Comparison of ENCODE assay signal across 8 cellular contexts in genomic region chr12:27779837-27780611, GRCh38. TPM values are rescaled to one million over a fixed set of nuclear protein-coding genes. Genes with fewer than 3 reads are reported as not detected.
DNase-seq lines count a peak whose midpoint lies in the region; ATAC-seq and TF ChIP-seq lines count a peak whose summit lies in the region.

Gene KLHL42, plus strand, starts transcription at chr12:27780233. Its CDS starts 98 bp downstream, at chr12:27780331.
Gene MANSC4, minus strand, starts transcription at chr12:27780236. Its CDS starts 8,960 bp downstream, at chr12:27771276.

- peak within 1 kb of the TSS; percentile 78 to 95 for H2BK12ac ChIP-seq in mesenchymal stem cell (ENCODE audit: low read length in 2 of 2)

- no peak for TF ChIP-seq CTCF in BJ (IDR thresholded peaks at IDR 0.05; ENCODE audit: insufficient read depth, low read depth, low read length)

- H3K27me3 ChIP-seq in BJ (ENCODE audit: control insufficient read depth, insufficient read depth, low read length), result no peaks in the 10 kb centered on the region
- no peaks in the 10 kb centered on the region for H3K27me3 ChIP-seq in effector memory CD4-positive, alpha-beta T cell (replicated peaks; ENCODE audit: control insufficient read depth, insufficient read depth, low read length, poor library complexity, severe bottlenecking)
- no peaks in the 10 kb centered on the region for H3K27me3 ChIP-seq in mesenchymal stem cell (ENCODE audit: control insufficient read depth in 1 of 2, insufficient read depth in 1 of 2, low read length in 2 of 2)

- peaks cover 34% of the 10 kb centered on the region for H3K4me1 Mint-ChIP-seq in activated CD8-positive, alpha-beta T cell treated with anti-CD3 and anti-CD28 coated beads, Interleukin-2, amount 10 ng/mL, durations not matched to agents 7 days and 5 days (ENCODE audit: low read depth)

- H3K27ac Mint-ChIP-seq in activated CD8-positive, alpha-beta T cell treated with anti-CD3 and anti-CD28 coated beads, Interleukin-2, amount 10 ng/mL, durations not matched to agents 7 days and 5 days, result peak within 1 kb of the TSS; percentile 86

- peaks cover 26% of the 10 kb centered on the region for H3K36me3 Mint-ChIP-seq in activated CD8-positive, alpha-beta T cell treated with anti-CD3 and anti-CD28 coated beads, Interleukin-2, amount 10 ng/mL, durations not matched to agents 7 days and 5 days (ENCODE audit: low read depth)

- peak; percentile 19 for DNase-seq in BJ (ENCODE audit: low read depth)
- peak; percentile 71 for DNase-seq in NCI-H748 (lab: John Stamatoyannopoulos, UW; ENCODE audit: unreplicated experiment)
- peak; percentile 77 for DNase-seq in activated CD8-positive, alpha-beta T cell treated with anti-CD3 and anti-CD28 coated beads, Interleukin-2, amount 10 ng/mL, durations not matched to agents 7 days and 5 days
- DNase-seq in effector memory CD4-positive, alpha-beta T cell, result peak; percentile 35 to 46 (median 42)
- peak; percentile 76 for DNase-seq in mesenchymal stem cell
- DNase-seq in stimulated activated CD8-positive, alpha-beta memory T cell treated with anti-CD3 and anti-CD28 coated beads, Interleukin-12 subunit alpha, Interleukin-12 subunit beta, amount 100 ng/mL, for 24 hours (ENCODE audit: extremely low read depth), result peak; percentile 17

- H3K27me3 Mint-ChIP-seq in activated CD8-positive, alpha-beta T cell treated with anti-CD3 and anti-CD28 coated beads, Interleukin-2, amount 10 ng/mL, durations not matched to agents 7 days and 5 days (ENCODE audit: low read depth), result peaks cover 7% of the 10 kb centered on the region

- H3K4me3 ChIP-seq in BJ (ENCODE audit: low read depth, low read length), result peak within 1 kb of the TSS; percentile 78
- peak within 1 kb of the TSS; percentile 78 for H3K4me3 ChIP-seq in effector memory CD4-positive, alpha-beta T cell (ENCODE audit: insufficient read depth, low read depth, low read length, poor library complexity, severe bottlenecking)
- peak within 1 kb of the TSS; percentile 82 to 96 for H3K4me3 ChIP-seq in mesenchymal stem cell (ENCODE audit: insufficient read depth in 1 of 2, low read depth in 1 of 2, low read length in 2 of 2)

- H3K23ac ChIP-seq in mesenchymal stem cell (ENCODE audit: low read length in 2 of 2), result peak within 1 kb of the TSS in 1 of 2 experiments; percentile 98

- peak; percentile 78 for ATAC-seq in HG03342 (IDR thresholded peaks at IDR 0.05; ENCODE audit: unreplicated experiment)
- peak; percentile 90 for ATAC-seq in activated CD8-positive, alpha-beta T cell treated with anti-CD3 and anti-CD28 coated beads, Interleukin-2, amount 10 ng/mL, durations not matched to agents 7 days and 5 days

- H3K36me3 ChIP-seq in BJ (ENCODE audit: control insufficient read depth, insufficient read depth, low read length) (no peaks in the 10 kb centered on the region), mesenchymal stem cell (ENCODE audit: control insufficient read depth in 1 of 2, insufficient read depth in 2 of 2, low read depth in 1 of 2, low read length in 2 of 2) (peaks cover 0 to 9% of the 10 kb centered on the region in 2 experiments)
- no peaks in the 10 kb centered on the region for H3K36me3 ChIP-seq in effector memory CD4-positive, alpha-beta T cell (ENCODE audit: control insufficient read depth, insufficient read depth, low read length)

- no peaks in the 10 kb centered on the region for H3K9me3 Mint-ChIP-seq in activated CD8-positive, alpha-beta T cell treated with anti-CD3 and anti-CD28 coated beads, Interleukin-2, amount 10 ng/mL, durations not matched to agents 7 days and 5 days (ENCODE audit: insufficient read depth)

- POLR2A ChIA-PET in BJ (lab: Charles Lee), result interaction anchor here (0.6 kb wide), 1 partner anchor 20 kb away, joined by 11 read pairs; no protein-coding TSS in a partner anchor
- POLR2A ChIA-PET in activated CD8-positive, alpha-beta T cell treated with anti-CD3 and anti-CD28 coated beads, Interleukin-2, amount 10 ng/mL, durations not matched to agents 7 days and 5 days (lab: Charles Lee), result interaction anchor here (0.5 to 1.8 kb wide), 10 partner anchors 11 to 342 kb away, joined by 3 to 10 read pairs (median 3); no protein-coding TSS in a partner anchor

- H3K4me2 ChIP-seq in mesenchymal stem cell (ENCODE audit: low read length, poor library complexity, severe bottlenecking), result peak within 1 kb of the TSS; percentile 89

- H3K4me3 Mint-ChIP-seq in activated CD8-positive, alpha-beta T cell treated with anti-CD3 and anti-CD28 coated beads, Interleukin-2, amount 10 ng/mL, durations not matched to agents 7 days and 5 days, result peak within 1 kb of the TSS; percentile 81

- peaks cover 17% of the 10 kb centered on the region for H3K4me1 ChIP-seq in effector memory CD4-positive, alpha-beta T cell (ENCODE audit: control insufficient read depth, insufficient read depth, low read length, poor library complexity, severe bottlenecking)
- H3K4me1 ChIP-seq in mesenchymal stem cell (ENCODE audit: control insufficient read depth, insufficient read depth, low read depth, low read length), result peaks cover 11% of the 10 kb centered on the region

- TF ChIP-seq POLR2A in GM19099 (IDR thresholded peaks at IDR 0.05; ENCODE audit: extremely low read depth, insufficient read length, low read depth), result peak; percentile 60

- peak within 1 kb of the TSS in 1 of 2 experiments; percentile 100 for H3K14ac ChIP-seq in mesenchymal stem cell (ENCODE audit: low read length in 2 of 2)

- WGBS in mesenchymal stem cell, result under 1% methylated on average over 81 of the region's 108 CpGs

- peak within 1 kb of the TSS; percentile 77 to 79 for H3K4ac ChIP-seq in mesenchymal stem cell (ENCODE audit: low read depth in 1 of 2, low read length in 2 of 2)

- H3K79me1 ChIP-seq in mesenchymal stem cell (replicated peaks; ENCODE audit: low read length, poor library complexity, severe bottlenecking), result peaks cover 5% of the 10 kb centered on the region

- peak within 1 kb of the TSS; percentile 90 for H3K9ac ChIP-seq in mesenchymal stem cell (ENCODE audit: low read length)

- H3K9me3 ChIP-seq in effector memory CD4-positive, alpha-beta T cell (ENCODE audit: control insufficient read depth, low read length), result no peaks in the 10 kb centered on the region
- H3K9me3 ChIP-seq in mesenchymal stem cell (ENCODE audit: control insufficient read depth, low read length), result no peaks in the 10 kb centered on the region

- no peak within 1 kb of the TSS for H2AK5ac ChIP-seq in mesenchymal stem cell (ENCODE audit: low read length, severe bottlenecking)

- peak within 1 kb of the TSS; percentile 43 to 99 for H3K18ac ChIP-seq in mesenchymal stem cell (ENCODE audit: low read depth in 1 of 2, low read length in 2 of 2)

- peak within 1 kb of the TSS; percentile 63 for H3K27ac ChIP-seq in effector memory CD4-positive, alpha-beta T cell (ENCODE audit: insufficient read depth, low read length, poor library complexity, severe bottlenecking)
- H3K27ac ChIP-seq in mesenchymal stem cell (ENCODE audit: low read length, poor library complexity, severe bottlenecking), result peak within 1 kb of the TSS; percentile 60

- H2BK120ac ChIP-seq in mesenchymal stem cell (ENCODE audit: low read depth, low read length), result peak within 1 kb of the TSS; percentile 99

- peak within 1 kb of the TSS; percentile 95 for H4K91ac ChIP-seq in mesenchymal stem cell (ENCODE audit: low read length)

- H4K8ac ChIP-seq in mesenchymal stem cell (ENCODE audit: low read length), result peak within 1 kb of the TSS; percentile 99

- peak within 1 kb of the TSS; percentile 74 for H2BK5ac ChIP-seq in mesenchymal stem cell (ENCODE audit: low read depth, low read length, poor library complexity, severe bottlenecking)

- H2AFZ ChIP-seq in mesenchymal stem cell (ENCODE audit: low read depth, low read length), result peak within 1 kb of the TSS; percentile 83

- CTCF ChIA-PET in BJ (lab: Yijun Ruan, JAX), result interaction anchor here (0.8 to 1.7 kb wide), 6 partner anchors 8 to 399 kb away, joined by 3 to 4 read pairs (median 3); no protein-coding TSS in a partner anchor
- CTCF ChIA-PET in activated CD8-positive, alpha-beta T cell treated with anti-CD3 and anti-CD28 coated beads, Interleukin-2, amount 10 ng/mL, durations not matched to agents 7 days and 5 days (lab: Charles Lee), result interaction anchor here (0.9 to 2.9 kb wide), 11 partner anchors 9 to 46 kb away, joined by 3 to 24 read pairs (median 4); no protein-coding TSS in a partner anchor

- peak within 1 kb of the TSS; percentile 100 for H2BK15ac ChIP-seq in mesenchymal stem cell (ENCODE audit: low read depth, poor library complexity, severe bottlenecking)

RNA-seq across cellular contexts. Expression of gene KLHL42, which starts in this region (rescaled TPM):
- 22.6 and 23.6 TPM in 2 replicates for polyA plus RNA-seq in BJ (2011; rRNA removed)
- polyA minus RNA-seq in BJ (2011; rRNA and poly(A)+ RNA removed), result 46.6 and 74.3 TPM in 2 replicates
- total RNA-seq in activated CD8-positive, alpha-beta T cell treated with anti-CD3 and anti-CD28 coated beads, Interleukin-2, amount 10 ng/mL, durations not matched to agents 7 days and 5 days, result 10 to 100 TPM; 15.9 to 16.9 TPM
- 9.8 TPM for polyA plus RNA-seq in mesenchymal stem cell (2013, experiment 1 of 2)
- 10.0 TPM for polyA plus RNA-seq in mesenchymal stem cell (2013, experiment 2 of 2)

RNA-seq across cellular contexts. Expression of gene MANSC4, which starts in this region (rescaled TPM):
- polyA plus RNA-seq in BJ (2011; rRNA removed), result not detected in 2 replicates
- polyA minus RNA-seq in BJ (2011; rRNA and poly(A)+ RNA removed), result not detected in 2 replicates
- not detected for total RNA-seq in activated CD8-positive, alpha-beta T cell treated with anti-CD3 and anti-CD28 coated beads, Interleukin-2, amount 10 ng/mL, durations not matched to agents 7 days and 5 days
- not detected for polyA plus RNA-seq in mesenchymal stem cell (2013, experiment 1 of 2)
- not detected for polyA plus RNA-seq in mesenchymal stem cell (2013, experiment 2 of 2)

Comparison
In these comparisons a context has a peak if more than half of its experiments do, and no peak if none do; other contexts are left out.
1. Peak in every context shown above with its lines: DNase-seq, ATAC-seq, H3K4me3 ChIP-seq and H3K27ac ChIP-seq.
2. DNase-seq: peak in every context shown above with its lines; median percentile 77 in activated CD8-positive, alpha-beta T cell treated with anti-CD3 and anti-CD28 coated beads, Interleukin-2, amount 10 ng/mL, durations not matched to agents 7 days and 5 days; 76 in mesenchymal stem cell; 71 in NCI-H748; 42 in effector memory CD4-positive, alpha-beta T cell; 19 in BJ; 17 in stimulated activated CD8-positive, alpha-beta memory T cell treated with anti-CD3 and anti-CD28 coated beads, Interleukin-12 subunit alpha, Interleukin-12 subunit beta, amount 100 ng/mL, for 24 hours.